In genomic region chr12:88790231-88790630, GRCh38 we compare ENCODE assay signal across 38 cellular contexts.
"Had no signal": no experiment of that assay in that cellular context is flagged by ENCODE, and none has a peak within 500 bp of the region (broad histone marks: within the 10 kb centered on the region; RNA-seq: fewer than 3 reads in every experiment).

No MANE protein-coding gene starts in this region.

- H3K4me1 ChIP-seq: adrenal gland, ascending aorta, body of pancreas, breast epithelium had no signal

- H3K27ac ChIP-seq: adrenal gland, ascending aorta, body of pancreas, brain microvascular endothelial cell, breast epithelium, cardiac muscle cell had no signal

- FAIRE-seq: astrocyte, bronchial epithelial cell had no signal

- H3K27me3 Mint-ChIP-seq: activated naive CD4-positive, alpha-beta T cell treated with anti-CD3 and anti-CD28 coated beads, Interleukin-2, amount 50 U/mL, for 24 hours; activated naive CD8-positive, alpha-beta T cell; activated naive CD8-positive, alpha-beta T cell treated with anti-CD3 and anti-CD28 coated beads for 36 hours; activated naive CD8-positive, alpha-beta T cell treated with anti-CD3 and anti-CD28 coated beads, Interleukin-2, amount 10 ng/mL, durations not matched to agents 7 days and 5 days; activated naive CD8-positive, alpha-beta T cell treated with anti-CD3 and anti-CD28 coated beads, Interleukin-2, amount 50 U/mL, for 24 hours; activated T-cell treated with anti-CD3 and anti-CD28 coated beads, Interleukin-2, amount 50 U/mL, for 24 hours; activated T-helper 17 cell treated with anti-CD3 and anti-CD28 coated beads, Interleukin-2, amount 50 U/mL, for 72 hours; central memory CD8-positive, alpha-beta T cell had no signal

- H3K36me3 Mint-ChIP-seq: activated naive CD4-positive, alpha-beta T cell treated with anti-CD3 and anti-CD28 coated beads, Interleukin-2, amount 50 U/mL, for 24 hours; activated naive CD8-positive, alpha-beta T cell; activated naive CD8-positive, alpha-beta T cell treated with anti-CD3 and anti-CD28 coated beads for 36 hours; activated naive CD8-positive, alpha-beta T cell treated with anti-CD3 and anti-CD28 coated beads, Interleukin-2, amount 10 ng/mL, durations not matched to agents 7 days and 5 days; brain had no signal

- H3K27me3 ChIP-seq: adrenal gland, ascending aorta, body of pancreas, brain microvascular endothelial cell, breast epithelium, cardiac muscle cell had no signal

- H3K27ac Mint-ChIP-seq: activated naive CD4-positive, alpha-beta T cell treated with anti-CD3 and anti-CD28 coated beads for 36 hours; activated naive CD4-positive, alpha-beta T cell treated with anti-CD3 and anti-CD28 coated beads, Interleukin-2, amount 50 U/mL, for 24 hours; activated naive CD4-positive, alpha-beta T cell treated with anti-CD3 and anti-CD28 coated beads, Interleukin-2, amount 50 U/mL, for 72 hours; activated naive CD8-positive, alpha-beta T cell; activated naive CD8-positive, alpha-beta T cell treated with anti-CD3 and anti-CD28 coated beads for 36 hours; activated naive CD8-positive, alpha-beta T cell treated with anti-CD3 and anti-CD28 coated beads, Interleukin-2, amount 10 ng/mL, durations not matched to agents 7 days and 5 days; activated naive CD8-positive, alpha-beta T cell treated with anti-CD3 and anti-CD28 coated beads, Interleukin-2, amount 50 U/mL, for 24 hours; activated T-cell treated with anti-CD3 and anti-CD28 coated beads, Interleukin-2, amount 50 U/mL, for 24 hours; activated T-cell treated with anti-CD3 and anti-CD28 coated beads, Interleukin-2, amount 50 U/mL, for 72 hours; activated T-helper 1 cell treated with anti-CD3 and anti-CD28 coated beads, Interleukin-12 subunit alpha, Interleukin-12 subunit beta, Interleukin-2, Interleukin-4 antibody, amounts not matched to agents 30 ng/mL and 10 ng/mL and 1 ng/mL, durations not matched to agents 14 hours and 24 hours and 36 hours; activated T-helper 17 cell treated with anti-CD3 and anti-CD28 coated beads, Interleukin-2, amount 50 U/mL, for 72 hours; activated T-helper 2 cell treated with anti-CD3 and anti-CD28 coated beads, Interferon-gamma antibody, Interleukin-2, Interleukin-4, amounts not matched to agents 10 μg/mL and 5 μg/mL and 100 μg/mL, durations not matched to agents 14 hours and 24 hours and 36 hours; brain had no signal

- DNase-seq: activated effector memory CD4-positive, alpha-beta T cell treated with anti-CD3 and anti-CD28 coated beads, Interleukin-2, amount 50 U/mL, for 16 hours; activated effector memory CD4-positive, alpha-beta T cell treated with Interleukin-2 at 50 U/mL for 16 hours; activated gamma-delta T cell; activated gamma-delta T cell treated with Interleukin-2 at 50 U/mL for 16 hours; activated naive CD4-positive, alpha-beta T cell treated with anti-CD3 and anti-CD28 coated beads for 36 hours; activated naive CD4-positive, alpha-beta T cell treated with anti-CD3 and anti-CD28 coated beads, Interleukin-2, amount 50 U/mL, for 16 hours; activated naive CD4-positive, alpha-beta T cell treated with Interleukin-2 at 50 U/mL for 16 hours; activated naive CD8-positive, alpha-beta T cell treated with anti-CD3 and anti-CD28 coated beads for 36 hours; activated naive CD8-positive, alpha-beta T cell treated with anti-CD3 and anti-CD28 coated beads, Interleukin-2, amount 10 ng/mL, durations not matched to agents 7 days and 5 days; activated naive CD8-positive, alpha-beta T cell treated with anti-CD3 and anti-CD28 coated beads, Interleukin-2, amount 50 U/mL, for 24 hours; activated T-cell treated with anti-CD3 and anti-CD28 coated beads, Interleukin-2, amount 50 U/mL, for 1 hour; activated T-cell treated with anti-CD3 and anti-CD28 coated beads, Interleukin-2, amount 50 U/mL, for 24 hours; activated T-cell treated with anti-CD3 and anti-CD28 coated beads, Interleukin-2, amount 50 U/mL, for 4 hours; activated T-cell treated with anti-CD3 and anti-CD28 coated beads, Interleukin-2, amount 50 U/mL, for 48 hours; activated T-cell treated with anti-CD3 and anti-CD28 coated beads, Interleukin-2, amount 50 U/mL, for 72 hours; adrenal gland; amniotic stem cell; amygdala; anterior cingulate cortex; aorta; body of pancreas; brain microvascular endothelial cell; caudate nucleus; central memory CD4-positive, alpha-beta T cell; cerebellar nuclear complex had no signal

- H3K4me1 Mint-ChIP-seq: activated naive CD4-positive, alpha-beta T cell treated with anti-CD3 and anti-CD28 coated beads, Interleukin-2, amount 50 U/mL, for 24 hours; activated naive CD8-positive, alpha-beta T cell treated with anti-CD3 and anti-CD28 coated beads for 36 hours; activated naive CD8-positive, alpha-beta T cell treated with anti-CD3 and anti-CD28 coated beads, Interleukin-2, amount 10 ng/mL, durations not matched to agents 7 days and 5 days; activated naive CD8-positive, alpha-beta T cell treated with anti-CD3 and anti-CD28 coated beads, Interleukin-2, amount 50 U/mL, for 24 hours; activated T-helper 17 cell treated with anti-CD3 and anti-CD28 coated beads, Interleukin-2, amount 50 U/mL, for 72 hours; brain; central memory CD8-positive, alpha-beta T cell had no signal

- H3K4me3 ChIP-seq: adrenal gland, ascending aorta, body of pancreas, breast epithelium, cardiac muscle cell had no signal

- H3K4me3 Mint-ChIP-seq: activated naive CD4-positive, alpha-beta T cell treated with anti-CD3 and anti-CD28 coated beads for 36 hours; activated naive CD4-positive, alpha-beta T cell treated with anti-CD3 and anti-CD28 coated beads, Interleukin-2, amount 50 U/mL, for 24 hours; activated naive CD8-positive, alpha-beta T cell; activated naive CD8-positive, alpha-beta T cell treated with anti-CD3 and anti-CD28 coated beads for 36 hours; activated naive CD8-positive, alpha-beta T cell treated with anti-CD3 and anti-CD28 coated beads, Interleukin-2, amount 10 ng/mL, durations not matched to agents 7 days and 5 days; activated naive CD8-positive, alpha-beta T cell treated with anti-CD3 and anti-CD28 coated beads, Interleukin-2, amount 50 U/mL, for 24 hours; activated T-cell treated with anti-CD3 and anti-CD28 coated beads, Interleukin-2, amount 50 U/mL, for 24 hours; activated T-cell treated with anti-CD3 and anti-CD28 coated beads, Interleukin-2, amount 50 U/mL, for 4 hours; activated T-cell treated with anti-CD3 and anti-CD28 coated beads, Interleukin-2, amount 50 U/mL, for 72 hours; activated T-helper 1 cell treated with anti-CD3 and anti-CD28 coated beads, Interleukin-12 subunit alpha, Interleukin-12 subunit beta, Interleukin-2, Interleukin-4 antibody, amounts not matched to agents 30 ng/mL and 10 ng/mL and 1 ng/mL, durations not matched to agents 14 hours and 24 hours and 36 hours; activated T-helper 17 cell treated with anti-CD3 and anti-CD28 coated beads, Interleukin-2, amount 50 U/mL, for 72 hours; brain; central memory CD8-positive, alpha-beta T cell had no signal

- H3K36me3 ChIP-seq: adrenal gland, ascending aorta, brain microvascular endothelial cell, breast epithelium, cardiac muscle cell had no signal

- H3K9me3 ChIP-seq: adrenal gland, ascending aorta, body of pancreas had no signal

- ATAC-seq: activated naive CD4-positive, alpha-beta T cell treated with anti-CD3 and anti-CD28 coated beads, Interleukin-2, amount 50 U/mL, for 72 hours; activated naive CD8-positive, alpha-beta T cell treated with anti-CD3 and anti-CD28 coated beads, Interleukin-2, amount 50 U/mL, for 24 hours; activated T-cell treated with anti-CD3 and anti-CD28 coated beads, Interleukin-2, amount 50 U/mL, for 4 hours; activated T-cell treated with anti-CD3 and anti-CD28 coated beads, Interleukin-2, amount 50 U/mL, for 72 hours; activated T-helper 17 cell treated with anti-CD3 and anti-CD28 coated beads, Interleukin-2, amount 50 U/mL, for 72 hours; body of pancreas had no signal
